ENCODE assay signal across 12 cellular contexts in genomic region chr17:7017827-7018200, GRCh38. TPM values are rescaled to one million over a fixed set of nuclear protein-coding genes. Genes with fewer than 3 reads are reported as not detected.
DNase-seq lines count a peak whose midpoint lies in the region; ATAC-seq lines count a peak whose summit lies in the region.
"Had no signal": no experiment of that assay in that cellular context is flagged by ENCODE, and none has a peak within 500 bp of the region (broad histone marks: within the 10 kb centered on the region; RNA-seq: fewer than 3 reads in every experiment).

No MANE protein-coding gene starts in this region.

- POLR2A ChIA-PET in activated CD4-positive, alpha-beta T cell treated with anti-CD3 and anti-CD28 coated beads for 36 hours (lab: Charles Lee): no interaction called here

- H3K27me3 Mint-ChIP-seq in activated CD4-positive, alpha-beta T cell treated with anti-CD3 and anti-CD28 coated beads for 36 hours: peaks cover 5% of the 10 kb centered on the region
- peaks cover 4% of the 10 kb centered on the region for H3K27me3 Mint-ChIP-seq in activated naive CD8-positive, alpha-beta T cell treated with anti-CD3 and anti-CD28 coated beads for 36 hours
- no peaks in the 10 kb centered on the region for H3K27me3 Mint-ChIP-seq in memory B cell

- H3K4me1 Mint-ChIP-seq in activated CD4-positive, alpha-beta T cell treated with anti-CD3 and anti-CD28 coated beads for 36 hours: peaks cover 51% of the 10 kb centered on the region
- H3K4me1 Mint-ChIP-seq in activated naive CD8-positive, alpha-beta T cell treated with anti-CD3 and anti-CD28 coated beads for 36 hours: peaks cover 61% of the 10 kb centered on the region
- peaks cover 38% of the 10 kb centered on the region for H3K4me1 Mint-ChIP-seq in memory B cell

- H3K4me1 ChIP-seq in subcutaneous abdominal adipose tissue (ENCODE audit: control insufficient read depth in 5 of 5, insufficient read depth in 5 of 5, low read length in 5 of 5): peaks cover 19 to 94% (median 85%) of the 10 kb centered on the region in 5 donors

- CTCF ChIA-PET in activated CD4-positive, alpha-beta T cell treated with anti-CD3 and anti-CD28 coated beads for 36 hours (lab: Charles Lee): no interaction called here

- intact Hi-C loops in activated CD4-positive, alpha-beta T cell treated with anti-CD3 and anti-CD28 coated beads for 36 hours (cut with DNase I, micrococcal nuclease): loop anchor here in 1 of 2 experiments (10.0 kb wide), 1 partner anchor 467 kb away; the partner anchor contains the start of genes POLR2A and SLC35G6
- intact Hi-C loops in left colon (cut with DNase I, micrococcal nuclease): no loop called here

- H3K36me3 Mint-ChIP-seq in activated CD4-positive, alpha-beta T cell treated with anti-CD3 and anti-CD28 coated beads for 36 hours (ENCODE audit: low read depth): peaks cover 28% of the 10 kb centered on the region
- peaks cover 37% of the 10 kb centered on the region for H3K36me3 Mint-ChIP-seq in activated naive CD8-positive, alpha-beta T cell treated with anti-CD3 and anti-CD28 coated beads for 36 hours
- H3K36me3 Mint-ChIP-seq in memory B cell: peaks cover 8% of the 10 kb centered on the region

- peak overlapping the region in 4 of 5 donors; percentile 71 to 82 (median 78) for H3K4me3 ChIP-seq in subcutaneous abdominal adipose tissue (ENCODE audit: low read depth in 1 of 5, low read length in 5 of 5)

- no peaks in the 10 kb centered on the region for H3K27me3 ChIP-seq in subcutaneous abdominal adipose tissue (ENCODE audit: control insufficient read depth in 5 of 5, insufficient read depth in 4 of 5, low read length in 5 of 5)

- H3K9me3 Mint-ChIP-seq in activated CD4-positive, alpha-beta T cell treated with anti-CD3 and anti-CD28 coated beads for 36 hours (ENCODE audit: low read depth): no peaks in the 10 kb centered on the region
- no peaks in the 10 kb centered on the region for H3K9me3 Mint-ChIP-seq in activated naive CD8-positive, alpha-beta T cell treated with anti-CD3 and anti-CD28 coated beads for 36 hours
- no peaks in the 10 kb centered on the region for H3K9me3 Mint-ChIP-seq in memory B cell

- H3K27ac Mint-ChIP-seq in activated CD4-positive, alpha-beta T cell treated with anti-CD3 and anti-CD28 coated beads for 36 hours: no peak overlapping the region
- peak overlapping the region; percentile 40 for H3K27ac Mint-ChIP-seq in activated naive CD8-positive, alpha-beta T cell treated with anti-CD3 and anti-CD28 coated beads for 36 hours
- H3K27ac Mint-ChIP-seq in memory B cell: peak overlapping the region; percentile 60

- H3K36me3 ChIP-seq in subcutaneous abdominal adipose tissue (ENCODE audit: control insufficient read depth in 5 of 5, insufficient read depth in 5 of 5, low read length in 5 of 5): peaks cover 0 to 14% (median 8%) of the 10 kb centered on the region in 5 donors

- no peaks in the 10 kb centered on the region for H3K9me3 ChIP-seq in subcutaneous abdominal adipose tissue (ENCODE audit: control insufficient read depth in 5 of 5, low read length in 5 of 5)

- DNase-seq in activated CD4-positive, alpha-beta T cell treated with anti-CD3 and anti-CD28 coated beads for 36 hours: peak; percentile 41
- no peak for DNase-seq in activated CD4-positive, alpha-beta T cell treated with anti-CD3 and anti-CD28 coated beads for 1 hour
- DNase-seq in activated naive CD8-positive, alpha-beta T cell treated with anti-CD3 and anti-CD28 coated beads for 36 hours: peak; percentile 47
- DNase-seq in memory B cell (ENCODE audit: low spot score in 2 of 2) (no peak), left colon (no peak), iPS-NIHi11 (ENCODE audit: low spot score) (no peak)
- no peak for DNase-seq in activated effector memory CD4-positive, alpha-beta T cell treated with anti-CD3 and anti-CD28 coated beads, Interleukin-2, amount 50 U/mL, for 16 hours
- DNase-seq: 8988T; stimulated activated CD4-positive, alpha-beta T cell treated with anti-CD3 and anti-CD28 coated beads, Interleukin-4, amount 100 ng/mL, for 1 hour had no signal

- ATAC-seq in activated CD4-positive, alpha-beta T cell treated with anti-CD3 and anti-CD28 coated beads for 36 hours: no peak
- ATAC-seq in memory B cell (ENCODE audit: low read depth): no peak
- no peak for ATAC-seq in left colon

- H3K4me3 Mint-ChIP-seq in activated CD4-positive, alpha-beta T cell treated with anti-CD3 and anti-CD28 coated beads for 36 hours: no peak overlapping the region
- H3K4me3 Mint-ChIP-seq in activated naive CD8-positive, alpha-beta T cell treated with anti-CD3 and anti-CD28 coated beads for 36 hours: peak overlapping the region; percentile 30
- H3K4me3 Mint-ChIP-seq in memory B cell: no peak overlapping the region

- H3K27ac ChIP-seq in subcutaneous abdominal adipose tissue (ENCODE audit: low read depth, low read length): peak overlapping the region; percentile 99

- peak overlapping the region; percentile 68 to 97 (median 87) for H3K9ac ChIP-seq in subcutaneous abdominal adipose tissue (ENCODE audit: low read length in 5 of 5)

RNA-seq across cellular contexts. Expression of gene BCL6B, which starts 5.0 kb away (rescaled TPM):
- under 1 TPM; 0.27 to 0.46 TPM for total RNA-seq in activated CD4-positive, alpha-beta T cell treated with anti-CD3 and anti-CD28 coated beads for 36 hours
- 1 to 10 TPM in 1 of 2 experiments, under 1 TPM in 1; 0.85 to 1.0 TPM for total RNA-seq in activated naive CD8-positive, alpha-beta T cell treated with anti-CD3 and anti-CD28 coated beads for 36 hours
- total RNA-seq in left colon: 1 to 10 TPM; 2.0 to 2.6 TPM
- total RNA-seq: OCI-LY7 had no signal

RNA-seq across cellular contexts. Expression of gene RNASEK, which starts 5.4 kb away (rescaled TPM):
- total RNA-seq in activated CD4-positive, alpha-beta T cell treated with anti-CD3 and anti-CD28 coated beads for 36 hours: 100 to 1,000 TPM; 112 to 145 TPM
- 10 to 100 TPM; 90.6 to 98.6 TPM for total RNA-seq in activated naive CD8-positive, alpha-beta T cell treated with anti-CD3 and anti-CD28 coated beads for 36 hours
- total RNA-seq in left colon: 100 to 1,000 TPM; 183 to 188 TPM

RNA-seq across cellular contexts. Expression of gene SLC16A13, which starts 18.0 kb away (rescaled TPM):
- 1 to 10 TPM; 8.3 to 9.6 TPM for total RNA-seq in activated CD4-positive, alpha-beta T cell treated with anti-CD3 and anti-CD28 coated beads for 36 hours
- total RNA-seq in activated naive CD8-positive, alpha-beta T cell treated with anti-CD3 and anti-CD28 coated beads for 36 hours: 1 to 10 TPM; 5.2 to 6.2 TPM
- 10 to 100 TPM in 1 of 2 donors, 1 to 10 TPM in 1; 9.0 to 10.0 TPM for total RNA-seq in left colon

RNA-seq across cellular contexts. Expression of gene ALOX12, which starts 22.0 kb away (rescaled TPM):
- total RNA-seq in activated CD4-positive, alpha-beta T cell treated with anti-CD3 and anti-CD28 coated beads for 36 hours: not detected
- not detected for total RNA-seq in activated naive CD8-positive, alpha-beta T cell treated with anti-CD3 and anti-CD28 coated beads for 36 hours
- total RNA-seq in left colon: not detected
- total RNA-seq: lung microvascular endothelial cell, OCI-LY7 had no signal

RNA-seq across cellular contexts. Expression of gene SLC16A11, which starts 26.1 kb away (rescaled TPM):
- total RNA-seq in activated CD4-positive, alpha-beta T cell treated with anti-CD3 and anti-CD28 coated beads for 36 hours: 1 to 10 TPM; 1.2 to 1.5 TPM
- total RNA-seq in activated naive CD8-positive, alpha-beta T cell treated with anti-CD3 and anti-CD28 coated beads for 36 hours: 1 to 10 TPM; 1.5 to 1.8 TPM
- under 1 TPM; 0.58 to 0.84 TPM for total RNA-seq in left colon
- total RNA-seq: OCI-LY7 had no signal

Comparison
In these comparisons a context has a peak if more than half of its experiments do, and no peak if none do; other contexts are left out.
1. DNase-seq: peak in activated CD4-positive, alpha-beta T cell treated with anti-CD3 and anti-CD28 coated beads for 36 hours (single experiment) and activated naive CD8-positive, alpha-beta T cell treated with anti-CD3 and anti-CD28 coated beads for 36 hours (single experiment); none in activated CD4-positive, alpha-beta T cell treated with anti-CD3 and anti-CD28 coated beads for 1 hour (single experiment), memory B cell (0 of 2), activated effector memory CD4-positive, alpha-beta T cell treated with anti-CD3 and anti-CD28 coated beads, Interleukin-2, amount 50 U/mL, for 16 hours (single experiment), left colon (0 of 2) and iPS-NIHi11 (single experiment).